In the genomic region with DNA sequence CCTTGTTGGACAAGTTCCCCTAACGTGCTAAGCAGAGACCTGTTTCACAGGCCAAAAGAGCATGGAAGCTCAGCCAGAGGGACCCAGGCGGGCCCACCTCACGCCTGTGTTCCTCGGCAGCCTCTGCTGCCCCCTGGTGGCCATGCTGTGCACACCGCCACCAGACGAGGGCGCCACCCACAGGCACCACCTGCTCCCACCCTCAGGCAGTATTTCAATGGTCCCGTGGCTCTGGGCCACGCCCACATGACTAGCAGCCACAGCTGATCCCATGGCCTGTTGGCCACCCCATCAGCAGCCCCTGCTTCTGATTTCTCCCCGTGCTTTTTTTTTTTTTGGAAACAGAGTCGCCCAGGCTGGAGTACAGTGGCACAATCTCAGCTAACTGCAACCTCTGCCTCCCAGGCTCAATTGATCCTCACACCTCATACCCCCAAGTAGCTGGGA, we compare ENCODE assay signal across 1 cellular context.
TF ChIP-seq lines count a peak whose summit lies in the region.

No MANE protein-coding gene starts in this region.

TF ChIP-seq in K562, 482 proteins besides CTCF, POLR2A, EP300 and RAD21 (continued from another document and continues in another):
- TF ChIP-seq, protein P1, sequence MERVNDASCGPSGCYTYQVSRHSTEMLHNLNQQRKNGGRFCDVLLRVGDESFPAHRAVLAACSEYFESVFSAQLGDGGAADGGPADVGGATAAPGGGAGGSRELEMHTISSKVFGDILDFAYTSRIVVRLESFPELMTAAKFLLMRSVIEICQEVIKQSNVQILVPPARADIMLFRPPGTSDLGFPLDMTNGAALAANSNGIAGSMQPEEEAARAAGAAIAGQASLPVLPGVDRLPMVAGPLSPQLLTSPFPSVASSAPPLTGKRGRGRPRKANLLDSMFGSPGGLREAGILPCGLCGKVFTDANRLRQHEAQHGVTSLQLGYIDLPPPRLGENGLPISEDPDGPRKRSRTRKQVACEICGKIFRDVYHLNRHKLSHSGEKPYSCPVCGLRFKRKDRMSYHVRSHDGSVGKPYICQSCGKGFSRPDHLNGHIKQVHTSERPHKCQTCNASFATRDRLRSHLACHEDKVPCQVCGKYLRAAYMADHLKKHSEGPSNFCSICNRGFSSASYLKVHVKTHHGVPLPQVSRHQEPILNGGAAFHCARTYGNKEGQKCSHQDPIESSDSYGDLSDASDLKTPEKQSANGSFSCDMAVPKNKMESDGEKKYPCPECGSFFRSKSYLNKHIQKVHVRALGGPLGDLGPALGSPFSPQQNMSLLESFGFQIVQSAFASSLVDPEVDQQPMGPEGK (CRISPR knock-in tag; IDR thresholded peaks at IDR 0.05; ENCODE audit: borderline replicate concordance) = no peak
- TF ChIP-seq, protein P2, sequence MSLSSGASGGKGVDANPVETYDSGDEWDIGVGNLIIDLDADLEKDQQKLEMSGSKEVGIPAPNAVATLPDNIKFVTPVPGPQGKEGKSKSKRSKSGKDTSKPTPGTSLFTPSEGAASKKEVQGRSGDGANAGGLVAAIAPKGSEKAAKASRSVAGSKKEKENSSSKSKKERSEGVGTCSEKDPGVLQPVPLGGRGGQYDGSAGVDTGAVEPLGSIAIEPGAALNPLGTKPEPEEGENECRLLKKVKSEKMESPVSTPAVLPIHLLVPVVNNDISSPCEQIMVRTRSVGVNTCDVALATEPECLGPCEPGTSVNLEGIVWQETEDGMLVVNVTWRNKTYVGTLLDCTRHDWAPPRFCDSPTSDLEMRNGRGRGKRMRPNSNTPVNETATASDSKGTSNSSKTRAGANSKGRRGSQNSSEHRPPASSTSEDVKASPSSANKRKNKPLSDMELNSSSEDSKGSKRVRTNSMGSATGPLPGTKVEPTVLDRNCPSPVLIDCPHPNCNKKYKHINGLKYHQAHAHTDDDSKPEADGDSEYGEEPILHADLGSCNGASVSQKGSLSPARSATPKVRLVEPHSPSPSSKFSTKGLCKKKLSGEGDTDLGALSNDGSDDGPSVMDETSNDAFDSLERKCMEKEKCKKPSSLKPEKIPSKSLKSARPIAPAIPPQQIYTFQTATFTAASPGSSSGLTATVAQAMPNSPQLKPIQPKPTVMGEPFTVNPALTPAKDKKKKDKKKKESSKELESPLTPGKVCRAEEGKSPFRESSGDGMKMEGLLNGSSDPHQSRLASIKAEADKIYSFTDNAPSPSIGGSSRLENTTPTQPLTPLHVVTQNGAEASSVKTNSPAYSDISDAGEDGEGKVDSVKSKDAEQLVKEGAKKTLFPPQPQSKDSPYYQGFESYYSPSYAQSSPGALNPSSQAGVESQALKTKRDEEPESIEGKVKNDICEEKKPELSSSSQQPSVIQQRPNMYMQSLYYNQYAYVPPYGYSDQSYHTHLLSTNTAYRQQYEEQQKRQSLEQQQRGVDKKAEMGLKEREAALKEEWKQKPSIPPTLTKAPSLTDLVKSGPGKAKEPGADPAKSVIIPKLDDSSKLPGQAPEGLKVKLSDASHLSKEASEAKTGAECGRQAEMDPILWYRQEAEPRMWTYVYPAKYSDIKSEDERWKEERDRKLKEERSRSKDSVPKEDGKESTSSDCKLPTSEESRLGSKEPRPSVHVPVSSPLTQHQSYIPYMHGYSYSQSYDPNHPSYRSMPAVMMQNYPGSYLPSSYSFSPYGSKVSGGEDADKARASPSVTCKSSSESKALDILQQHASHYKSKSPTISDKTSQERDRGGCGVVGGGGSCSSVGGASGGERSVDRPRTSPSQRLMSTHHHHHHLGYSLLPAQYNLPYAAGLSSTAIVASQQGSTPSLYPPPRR (CRISPR knock-in tag; IDR thresholded peaks at IDR 0.05; ENCODE audit: borderline replicate concordance) = no peak
- TF ChIP-seq HDAC2 (IDR thresholded peaks at IDR 0.05) (peak; percentile 76), GABPB1 (CRISPR knock-in tag; IDR thresholded peaks at IDR 0.05) (peak; percentile 80), PRMT5 (CRISPR knock-in tag; IDR thresholded peaks at IDR 0.05) (no peak), TAF15 (IDR thresholded peaks at IDR 0.05; ENCODE audit: low read depth, low read length) (no peak), MYC (IDR thresholded peaks at IDR 0.05; ENCODE audit: low read depth, low read length) (peak; percentile 89), MYC (CRISPR knock-in tag; IDR thresholded peaks at IDR 0.05; ENCODE audit: borderline replicate concordance, low read depth) (no peak), PTBP1 (IDR thresholded peaks at IDR 0.05; ENCODE audit: low read depth, low read length) (no peak), XRCC5 (IDR thresholded peaks at IDR 0.05; ENCODE audit: low read depth, low read length) (peak; percentile 92), EHMT2 (IDR thresholded peaks at IDR 0.05) (peak; percentile 37; the same call in 1 of the 2 replicates), MBD2 (IDR thresholded peaks at IDR 0.05; ENCODE audit: borderline replicate concordance, low read depth) (0 out of 2 replicates have a peak, but pooled peaks have one; percentile 56), HCFC1 (IDR thresholded peaks at IDR 0.05; ENCODE audit: low read depth, low read length) (peak; percentile 63), ADNP (tag; IDR thresholded peaks at IDR 0.05) (peak; percentile 88), ZNF408 (CRISPR knock-in tag; IDR thresholded peaks at IDR 0.05; ENCODE audit: low read depth) (no peak), FOXM1 (IDR thresholded peaks at IDR 0.05; ENCODE audit: low read depth) (no peak), FOXM1 (CRISPR knock-in tag; IDR thresholded peaks at IDR 0.05; ENCODE audit: low read depth) (no peak), ZNF3 (CRISPR knock-in tag; IDR thresholded peaks at IDR 0.05) (no peak), HDAC1 (IDR thresholded peaks at IDR 0.05) (peak in 1 of 2 experiments; percentile 82; a peak in 2 of 4 replicates), ZNF584 (CRISPR knock-in tag; IDR thresholded peaks at IDR 0.05; ENCODE audit: low read depth) (no peak), GABPB2 (CRISPR knock-in tag; conservative IDR thresholded peaks at IDR 0.05) (no peak), MAFF (IDR thresholded peaks at IDR 0.05; ENCODE audit: low read length) (no peak), HNRNPL (IDR thresholded peaks at IDR 0.05; ENCODE audit: low read depth, low read length) (no peak), NFXL1 (CRISPR knock-in tag; IDR thresholded peaks at IDR 0.05) (no peak), STAG1 (CRISPR knock-in tag; IDR thresholded peaks at IDR 0.05; ENCODE audit: borderline replicate concordance) (peak; percentile 79; the same call in 1 of the 2 replicates), EGR1 (conservative IDR thresholded peaks at IDR 0.05) (peak; percentile 54), ETV1 (tag; conservative IDR thresholded peaks at IDR 0.05; ENCODE audit: low read depth) (no peak), CBX5 (IDR thresholded peaks at IDR 0.05; ENCODE audit: borderline replicate concordance, low read depth) (peak; percentile 68; the same call in 1 of the 2 replicates), ZNF347 (CRISPR knock-in tag; IDR thresholded peaks at IDR 0.05; ENCODE audit: low read depth) (no peak), NFIX (CRISPR knock-in tag; IDR thresholded peaks at IDR 0.05; ENCODE audit: low read depth) (no peak), ZC3H8 (IDR thresholded peaks at IDR 0.05) (no peak), SMC3 (conservative IDR thresholded peaks at IDR 0.05; ENCODE audit: insufficient read depth, low read depth, low read length) (peak; percentile 97), FIP1L1 (IDR thresholded peaks at IDR 0.05; ENCODE audit: low read depth, low read length, poor library complexity, severe bottlenecking) (peak; percentile 92), SP1 (CRISPR knock-in tag; IDR thresholded peaks at IDR 0.05) (peak; percentile 97), YY1 (IDR thresholded peaks at IDR 0.05; ENCODE audit: borderline replicate concordance in 1 of 3, control insufficient read depth in 1 of 3, extremely low read depth in 1 of 3, insufficient read depth in 3 of 3, insufficient read length in 1 of 3, insufficient replicate concordance in 2 of 3, low read depth in 1 of 3, low read length in 2 of 3) (peak in 2 of 3 experiments; percentile 66 to 76), CEBPG (CRISPR knock-in tag; IDR thresholded peaks at IDR 0.05) (0 out of 2 replicates have a peak, but pooled peaks have one; percentile 10), CEBPG (tag; conservative IDR thresholded peaks at IDR 0.05 in 1 of 2, IDR thresholded peaks at IDR 0.05 in 1 of 2) (no peak)
- TF ChIP-seq, protein P3, sequence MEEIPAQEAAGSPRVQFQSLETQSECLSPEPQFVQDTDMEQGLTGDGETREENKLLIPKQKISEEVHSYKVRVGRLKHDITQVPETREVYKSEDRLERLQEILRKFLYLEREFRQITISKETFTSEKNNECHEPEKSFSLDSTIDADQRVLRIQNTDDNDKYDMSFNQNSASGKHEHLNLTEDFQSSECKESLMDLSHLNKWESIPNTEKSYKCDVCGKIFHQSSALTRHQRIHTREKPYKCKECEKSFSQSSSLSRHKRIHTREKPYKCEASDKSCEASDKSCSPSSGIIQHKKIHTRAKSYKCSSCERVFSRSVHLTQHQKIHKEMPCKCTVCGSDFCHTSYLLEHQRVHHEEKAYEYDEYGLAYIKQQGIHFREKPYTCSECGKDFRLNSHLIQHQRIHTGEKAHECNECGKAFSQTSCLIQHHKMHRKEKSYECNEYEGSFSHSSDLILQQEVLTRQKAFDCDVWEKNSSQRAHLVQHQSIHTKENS (CRISPR knock-in tag; IDR thresholded peaks at IDR 0.05) = no peak
- TF ChIP-seq, protein P4, sequence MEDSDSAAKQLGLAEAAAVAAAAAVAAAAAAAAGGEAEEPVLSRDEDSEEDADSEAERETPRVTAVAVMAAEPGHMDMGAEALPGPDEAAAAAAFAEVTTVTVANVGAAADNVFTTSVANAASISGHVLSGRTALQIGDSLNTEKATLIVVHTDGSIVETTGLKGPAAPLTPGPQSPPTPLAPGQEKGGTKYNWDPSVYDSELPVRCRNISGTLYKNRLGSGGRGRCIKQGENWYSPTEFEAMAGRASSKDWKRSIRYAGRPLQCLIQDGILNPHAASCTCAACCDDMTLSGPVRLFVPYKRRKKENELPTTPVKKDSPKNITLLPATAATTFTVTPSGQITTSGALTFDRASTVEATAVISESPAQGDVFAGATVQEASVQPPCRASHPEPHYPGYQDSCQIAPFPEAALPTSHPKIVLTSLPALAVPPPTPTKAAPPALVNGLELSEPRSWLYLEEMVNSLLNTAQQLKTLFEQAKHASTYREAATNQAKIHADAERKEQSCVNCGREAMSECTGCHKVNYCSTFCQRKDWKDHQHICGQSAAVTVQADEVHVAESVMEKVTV (CRISPR knock-in tag; IDR thresholded peaks at IDR 0.05) = peak; percentile 80
- TF ChIP-seq, protein P5, sequence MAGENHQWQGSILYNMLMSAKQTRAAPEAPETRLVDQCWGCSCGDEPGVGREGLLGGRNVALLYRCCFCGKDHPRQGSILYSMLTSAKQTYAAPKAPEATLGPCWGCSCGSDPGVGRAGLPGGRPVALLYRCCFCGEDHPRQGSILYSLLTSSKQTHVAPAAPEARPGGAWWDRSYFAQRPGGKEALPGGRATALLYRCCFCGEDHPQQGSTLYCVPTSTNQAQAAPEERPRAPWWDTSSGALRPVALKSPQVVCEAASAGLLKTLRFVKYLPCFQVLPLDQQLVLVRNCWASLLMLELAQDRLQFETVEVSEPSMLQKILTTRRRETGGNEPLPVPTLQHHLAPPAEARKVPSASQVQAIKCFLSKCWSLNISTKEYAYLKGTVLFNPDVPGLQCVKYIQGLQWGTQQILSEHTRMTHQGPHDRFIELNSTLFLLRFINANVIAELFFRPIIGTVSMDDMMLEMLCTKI (IDR thresholded peaks at IDR 0.05; ENCODE audit: partially characterized antibody) = no peak
- TF ChIP-seq, protein P6, sequence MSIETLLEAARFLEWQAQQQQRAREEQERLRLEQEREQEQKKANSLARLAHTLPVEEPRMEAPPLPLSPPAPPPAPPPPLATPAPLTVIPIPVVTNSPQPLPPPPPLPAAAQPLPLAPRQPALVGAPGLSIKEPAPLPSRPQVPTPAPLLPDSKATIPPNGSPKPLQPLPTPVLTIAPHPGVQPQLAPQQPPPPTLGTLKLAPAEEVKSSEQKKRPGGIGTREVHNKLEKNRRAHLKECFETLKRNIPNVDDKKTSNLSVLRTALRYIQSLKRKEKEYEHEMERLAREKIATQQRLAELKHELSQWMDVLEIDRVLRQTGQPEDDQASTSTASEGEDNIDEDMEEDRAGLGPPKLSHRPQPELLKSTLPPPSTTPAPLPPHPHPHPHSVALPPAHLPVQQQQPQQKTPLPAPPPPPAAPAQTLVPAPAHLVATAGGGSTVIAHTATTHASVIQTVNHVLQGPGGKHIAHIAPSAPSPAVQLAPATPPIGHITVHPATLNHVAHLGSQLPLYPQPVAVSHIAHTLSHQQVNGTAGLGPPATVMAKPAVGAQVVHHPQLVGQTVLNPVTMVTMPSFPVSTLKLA (conservative IDR thresholded peaks at IDR 0.05) = peak; percentile 72 to 84; a peak in 3 of 4 replicates
- TF ChIP-seq, protein P7, sequence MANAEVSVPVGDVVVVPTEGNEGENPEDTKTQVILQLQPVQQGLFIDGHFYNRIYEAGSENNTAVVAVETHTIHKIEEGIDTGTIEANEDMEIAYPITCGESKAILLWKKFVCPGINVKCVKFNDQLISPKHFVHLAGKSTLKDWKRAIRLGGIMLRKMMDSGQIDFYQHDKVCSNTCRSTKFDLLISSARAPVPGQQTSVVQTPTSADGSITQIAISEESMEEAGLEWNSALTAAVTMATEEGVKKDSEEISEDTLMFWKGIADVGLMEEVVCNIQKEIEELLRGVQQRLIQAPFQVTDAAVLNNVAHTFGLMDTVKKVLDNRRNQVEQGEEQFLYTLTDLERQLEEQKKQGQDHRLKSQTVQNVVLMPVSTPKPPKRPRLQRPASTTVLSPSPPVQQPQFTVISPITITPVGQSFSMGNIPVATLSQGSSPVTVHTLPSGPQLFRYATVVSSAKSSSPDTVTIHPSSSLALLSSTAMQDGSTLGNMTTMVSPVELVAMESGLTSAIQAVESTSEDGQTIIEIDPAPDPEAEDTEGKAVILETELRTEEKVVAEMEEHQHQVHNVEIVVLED (CRISPR knock-in tag; IDR thresholded peaks at IDR 0.05) = no peak
- TF ChIP-seq, protein P8, sequence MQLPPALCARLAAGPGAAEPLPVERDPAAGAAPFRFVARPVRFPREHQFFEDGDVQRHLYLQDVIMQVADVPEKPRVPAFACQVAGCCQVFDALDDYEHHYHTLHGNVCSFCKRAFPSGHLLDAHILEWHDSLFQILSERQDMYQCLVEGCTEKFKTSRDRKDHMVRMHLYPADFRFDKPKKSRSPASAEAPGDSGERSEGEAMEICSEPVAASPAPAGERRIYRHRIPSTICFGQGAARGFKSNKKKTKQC (CRISPR knock-in tag; IDR thresholded peaks at IDR 0.05) = no peak; the same call in 1 of the 2 replicates
- TF ChIP-seq, protein P9, sequence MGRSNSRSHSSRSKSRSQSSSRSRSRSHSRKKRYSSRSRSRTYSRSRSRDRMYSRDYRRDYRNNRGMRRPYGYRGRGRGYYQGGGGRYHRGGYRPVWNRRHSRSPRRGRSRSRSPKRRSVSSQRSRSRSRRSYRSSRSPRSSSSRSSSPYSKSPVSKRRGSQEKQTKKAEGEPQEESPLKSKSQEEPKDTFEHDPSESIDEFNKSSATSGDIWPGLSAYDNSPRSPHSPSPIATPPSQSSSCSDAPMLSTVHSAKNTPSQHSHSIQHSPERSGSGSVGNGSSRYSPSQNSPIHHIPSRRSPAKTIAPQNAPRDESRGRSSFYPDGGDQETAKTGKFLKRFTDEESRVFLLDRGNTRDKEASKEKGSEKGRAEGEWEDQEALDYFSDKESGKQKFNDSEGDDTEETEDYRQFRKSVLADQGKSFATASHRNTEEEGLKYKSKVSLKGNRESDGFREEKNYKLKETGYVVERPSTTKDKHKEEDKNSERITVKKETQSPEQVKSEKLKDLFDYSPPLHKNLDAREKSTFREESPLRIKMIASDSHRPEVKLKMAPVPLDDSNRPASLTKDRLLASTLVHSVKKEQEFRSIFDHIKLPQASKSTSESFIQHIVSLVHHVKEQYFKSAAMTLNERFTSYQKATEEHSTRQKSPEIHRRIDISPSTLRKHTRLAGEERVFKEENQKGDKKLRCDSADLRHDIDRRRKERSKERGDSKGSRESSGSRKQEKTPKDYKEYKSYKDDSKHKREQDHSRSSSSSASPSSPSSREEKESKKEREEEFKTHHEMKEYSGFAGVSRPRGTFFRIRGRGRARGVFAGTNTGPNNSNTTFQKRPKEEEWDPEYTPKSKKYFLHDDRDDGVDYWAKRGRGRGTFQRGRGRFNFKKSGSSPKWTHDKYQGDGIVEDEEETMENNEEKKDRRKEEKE (IDR thresholded peaks at IDR 0.05; ENCODE audit: borderline replicate concordance in 1 of 2, control insufficient read depth in 1 of 2, low read depth in 2 of 2, low read length in 1 of 2) = no peak
